Comparison of ENCODE assay signal across 30 cellular contexts in genomic region chr7:49789736-49790135, GRCh38. TPM values are rescaled to one million over a fixed set of nuclear protein-coding genes. Genes with fewer than 3 reads are reported as not detected.
"Had no signal": no experiment of that assay in that cellular context is flagged by ENCODE, and none has a peak within 500 bp of the region (broad histone marks: within the 10 kb centered on the region; RNA-seq: fewer than 3 reads in every experiment).

No MANE protein-coding gene starts in this region.

- H3K27me3 ChIP-seq: ascending aorta, cardiac muscle cell had no signal

- H3K4me3 ChIP-seq: ascending aorta, cardiac muscle cell, K562, PC-9 had no signal

- H2AFZ ChIP-seq: PC-9 had no signal

- H3K4me2 ChIP-seq: PC-9 had no signal

- DNase-seq: activated CD4-positive, alpha-beta T cell treated with anti-CD3 and anti-CD28 coated beads, Interleukin-2, amount 10 ng/mL, durations not matched to agents 24 days and 14 days; activated CD4-positive, alpha-beta T cell treated with anti-CD3 and anti-CD28 coated beads, Interleukin-2, amount 50 U/mL, for 4 hours; activated CD8-positive, alpha-beta T cell treated with anti-CD3 and anti-CD28 coated beads for 36 hours; activated gamma-delta T cell; activated naive CD4-positive, alpha-beta T cell treated with Interleukin-2 at 50 U/mL for 16 hours; activated naive CD8-positive, alpha-beta T cell treated with anti-CD3 and anti-CD28 coated beads, Interleukin-2, amount 10 ng/mL, durations not matched to agents 7 days and 5 days; activated T-cell treated with anti-CD3 and anti-CD28 coated beads, Interleukin-2, amount 50 U/mL, for 1 hour; activated T-cell treated with anti-CD3 and anti-CD28 coated beads, Interleukin-2, amount 50 U/mL, for 72 hours; amygdala; IMR-90; NCI-H1092 treated with DMSO at 0.1 percent for 48 hours; NCI-H1417; NCI-H146; NCI-H187; NCI-H2029 treated with DMSO at 0.1 percent for 48 hours; NCI-H2107; NCI-H226; NCI-H524 treated with DMSO at 0.1 percent for 48 hours; PC-9; Right ventricle myocardium superior; SW 1271; T-helper 1 cell; T-helper 2 cell; T-helper 9 cell had no signal

- H3K36me3 ChIP-seq: ascending aorta, cardiac muscle cell had no signal

- H3K27ac ChIP-seq: ascending aorta, cardiac muscle cell, PC-9 had no signal

- H3K9me3 ChIP-seq: ascending aorta had no signal

- H3K4me1 ChIP-seq: ascending aorta had no signal

- ATAC-seq: activated CD8-positive, alpha-beta T cell treated with anti-CD3 and anti-CD28 coated beads for 36 hours; activated T-cell treated with anti-CD3 and anti-CD28 coated beads, Interleukin-2, amount 50 U/mL, for 72 hours; K562 had no signal

RNA-seq across cellular contexts. Expression of gene VWC2, which starts 16.3 kb away (rescaled TPM):
- total RNA-seq: activated CD4-positive, alpha-beta T cell treated with anti-CD3 and anti-CD28 coated beads, Interleukin-2, amount 10 ng/mL, durations not matched to agents 24 days and 14 days; activated CD8-positive, alpha-beta memory T cell treated with anti-CD3 and anti-CD28 coated beads for 36 hours; activated CD8-positive, alpha-beta T cell treated with anti-CD3 and anti-CD28 coated beads for 36 hours; activated naive CD8-positive, alpha-beta T cell treated with anti-CD3 and anti-CD28 coated beads, Interleukin-2, amount 10 ng/mL, durations not matched to agents 7 days and 5 days; activated T-cell treated with anti-CD3 and anti-CD28 coated beads, Interleukin-2, amount 50 U/mL, for 72 hours; activated T-helper 2 cell treated with anti-CD3 and anti-CD28 coated beads, Interferon-gamma antibody, Interleukin-2, Interleukin-4, amounts not matched to agents 10 μg/mL and 5 μg/mL and 100 μg/mL, durations not matched to agents 14 hours and 24 hours and 36 hours; ascending aorta; IMR-90; K562; NCI-H460; PC-9 had no signal
